ENCODE assay signal across 14 cellular contexts in genomic region chr18:22020867-22021370, GRCh38.
"Had no signal": no experiment of that assay in that cellular context is flagged by ENCODE, and none has a peak within 500 bp of the region (broad histone marks: within the 10 kb centered on the region; RNA-seq: fewer than 3 reads in every experiment).

No MANE protein-coding gene starts in this region.

- H3K27me3 ChIP-seq: gastroesophageal sphincter, tibial artery had no signal

- H3K79me2 ChIP-seq: parathyroid adenoma had no signal

- H3K36me3 ChIP-seq: gastroesophageal sphincter, tibial artery had no signal

- H3K27ac Mint-ChIP-seq: activated naive CD4-positive, alpha-beta T cell treated with anti-CD3 and anti-CD28 coated beads for 36 hours; activated T-helper 17 cell treated with anti-CD3 and anti-CD28 coated beads, Interleukin-2, amount 50 U/mL, for 72 hours; natural killer cell treated with Interleukin-12 subunit alpha and Interleukin-12 subunit beta and Interleukin-15 and Interleukin-18, amount 100 ng/mL, for 72 hours had no signal

- H3K4me1 ChIP-seq: gastroesophageal sphincter, parathyroid adenoma, tibial artery had no signal

- H3K36me3 Mint-ChIP-seq: natural killer cell treated with Interleukin-12 subunit alpha and Interleukin-12 subunit beta and Interleukin-15 and Interleukin-18, amount 100 ng/mL, for 72 hours had no signal

- H3K4me1 Mint-ChIP-seq: central memory CD8-positive, alpha-beta T cell had no signal

- H3K9me3 ChIP-seq: tibial artery had no signal

- H3K9me3 Mint-ChIP-seq: activated naive CD4-positive, alpha-beta T cell treated with anti-CD3 and anti-CD28 coated beads for 36 hours; activated T-helper 17 cell treated with anti-CD3 and anti-CD28 coated beads, Interleukin-2, amount 50 U/mL, for 72 hours; central memory CD8-positive, alpha-beta T cell; natural killer cell treated with Interleukin-12 subunit alpha and Interleukin-12 subunit beta and Interleukin-15 and Interleukin-18, amount 100 ng/mL, for 72 hours had no signal

- DNase-seq: activated CD4-positive, alpha-beta T cell treated with anti-CD3 and anti-CD28 coated beads, Interleukin-2, amount 50 U/mL, for 1 hour; activated naive CD4-positive, alpha-beta T cell treated with anti-CD3 and anti-CD28 coated beads for 36 hours; activated T-cell treated with anti-CD3 and anti-CD28 coated beads for 4 hours; effector memory CD4-positive, alpha-beta T cell; retina; T-helper 2 cell; tibial artery had no signal

- H3K4me3 ChIP-seq: gastroesophageal sphincter, skin epidermis, tibial artery had no signal

- H3K27ac ChIP-seq: epithelial cell of prostate, gastroesophageal sphincter, parathyroid adenoma, skin epidermis, tibial artery had no signal

- H2AFZ ChIP-seq: parathyroid adenoma had no signal

- ATAC-seq: activated T-helper 17 cell treated with anti-CD3 and anti-CD28 coated beads, Interleukin-2, amount 50 U/mL, for 72 hours; gastroesophageal sphincter had no signal

- H3K9ac ChIP-seq: parathyroid adenoma had no signal

- H3K4me3 Mint-ChIP-seq: activated naive CD4-positive, alpha-beta T cell treated with anti-CD3 and anti-CD28 coated beads for 36 hours; activated T-helper 17 cell treated with anti-CD3 and anti-CD28 coated beads, Interleukin-2, amount 50 U/mL, for 72 hours; central memory CD8-positive, alpha-beta T cell; natural killer cell treated with Interleukin-12 subunit alpha and Interleukin-12 subunit beta and Interleukin-15 and Interleukin-18, amount 100 ng/mL, for 72 hours had no signal
